Comparison of ENCODE assay signal across 9 cellular contexts in genomic region chr20:34562643-34563042, GRCh38. TPM values are rescaled to one million over a fixed set of nuclear protein-coding genes. Genes with fewer than 3 reads are reported as not detected.
A peak's percentile ranks its signal among the peaks of the same experiment; 100 is the strongest.
DNase-seq lines count a peak whose midpoint lies in the region; ATAC-seq and TF ChIP-seq lines count a peak whose summit lies in the region.
"Had no signal": no experiment of that assay in that cellular context is flagged by ENCODE, and none has a peak within 500 bp of the region (broad histone marks: within the 10 kb centered on the region; RNA-seq: fewer than 3 reads in every experiment).

No MANE protein-coding gene starts in this region.

- H3K9me3 Mint-ChIP-seq in activated T-cell treated with anti-CD3 and anti-CD28 coated beads, Interleukin-2, amount 50 U/mL, for 72 hours, result no peaks in the 10 kb centered on the region

- no peak overlapping the region for H3K4me3 Mint-ChIP-seq in activated T-cell treated with anti-CD3 and anti-CD28 coated beads, Interleukin-2, amount 50 U/mL, for 72 hours

- peaks cover 0 to 5% of the 10 kb centered on the region in 2 donors for H3K36me3 Mint-ChIP-seq in activated T-cell treated with anti-CD3 and anti-CD28 coated beads, Interleukin-2, amount 50 U/mL, for 72 hours (ENCODE audit: insufficient read depth in 2 of 2)

- H3K27me3 Mint-ChIP-seq in activated T-cell treated with anti-CD3 and anti-CD28 coated beads, Interleukin-2, amount 50 U/mL, for 72 hours (ENCODE audit: low read depth), result no peaks in the 10 kb centered on the region

- peak; percentile 40 to 41 for DNase-seq in activated T-cell treated with anti-CD3 and anti-CD28 coated beads, Interleukin-2, amount 50 U/mL, for 72 hours
- no peak for DNase-seq in activated T-cell treated with anti-CD3 and anti-CD28 coated beads, Interleukin-2, amount 50 U/mL, for 48 hours
- DNase-seq in NCI-H510A (lab: John Stamatoyannopoulos, UW), result peak; percentile 47
- no peak for DNase-seq in epithelial cell of proximal tubule (ENCODE audit: low read depth)
- DNase-seq in DMS79 treated with DMSO at 0.1 percent for 48 hours (lab: John Stamatoyannopoulos, UW), result no peak
- DNase-seq in SIG-M5 (lab: John Stamatoyannopoulos, UW), result no peak
- DNase-seq: NCI-H2029 had no signal

- H3K4me1 Mint-ChIP-seq in activated T-cell treated with anti-CD3 and anti-CD28 coated beads, Interleukin-2, amount 50 U/mL, for 72 hours (ENCODE audit: low read depth), result peaks cover 8% of the 10 kb centered on the region

- H3K27ac Mint-ChIP-seq in activated T-cell treated with anti-CD3 and anti-CD28 coated beads, Interleukin-2, amount 50 U/mL, for 72 hours, result no peak overlapping the region

- peak overlapping the region; percentile 66 for H3K27ac ChIP-seq in temporal lobe (ENCODE audit: low read depth, low read length)

- H3K4me3 ChIP-seq in epithelial cell of proximal tubule (ENCODE audit: low read depth, low read length), result no peak overlapping the region

- ATAC-seq in activated T-cell treated with anti-CD3 and anti-CD28 coated beads, Interleukin-2, amount 50 U/mL, for 72 hours (replicated peaks in 1 of 2), result peak; percentile 17 to 23
- ATAC-seq in GM18517 (IDR thresholded peaks at IDR 0.05; ENCODE audit: unreplicated experiment), result no peak

- TF ChIP-seq CTCF in epithelial cell of proximal tubule (conservative IDR thresholded peaks at IDR 0.05; ENCODE audit: low read depth, low read length), result peak; percentile 58

RNA-seq across cellular contexts. Expression of gene MAP1LC3A, which starts 4.1 kb away (rescaled TPM):
- total RNA-seq in activated T-cell treated with anti-CD3 and anti-CD28 coated beads, Interleukin-2, amount 50 U/mL, for 72 hours, result 1 to 10 TPM; 3.7 to 5.2 TPM
- total RNA-seq in epithelial cell of proximal tubule (21.6 and 28.3 TPM in 2 replicates), temporal lobe (49.2 TPM)

RNA-seq across cellular contexts. Expression of gene DYNLRB1, which starts 46.4 kb away (rescaled TPM):
- total RNA-seq in activated T-cell treated with anti-CD3 and anti-CD28 coated beads, Interleukin-2, amount 50 U/mL, for 72 hours, result 10 to 100 TPM; 70.5 to 75.9 TPM
- total RNA-seq in epithelial cell of proximal tubule (165 and 193 TPM in 2 replicates), temporal lobe (28.0 TPM)

Comparison
In these comparisons a context has a peak if more than half of its experiments do, and no peak if none do; other contexts are left out.
1. DNase-seq: peak in activated T-cell treated with anti-CD3 and anti-CD28 coated beads, Interleukin-2, amount 50 U/mL, for 72 hours (2 of 2) and NCI-H510A (single experiment); none in activated T-cell treated with anti-CD3 and anti-CD28 coated beads, Interleukin-2, amount 50 U/mL, for 48 hours (0 of 2), epithelial cell of proximal tubule (single experiment), DMS79 treated with DMSO at 0.1 percent for 48 hours (single experiment) and SIG-M5 (single experiment).